ENCODE assay signal across 8 cellular contexts in genomic region chr2:69789762-69790600, GRCh38. TPM values are rescaled to one million over a fixed set of nuclear protein-coding genes. Genes with fewer than 3 reads are reported as not detected.
DNase-seq lines count a peak whose midpoint lies in the region; ATAC-seq and TF ChIP-seq lines count a peak whose summit lies in the region.

No MANE protein-coding gene starts in this region.

- H3K27ac ChIP-seq in vagina = peak overlapping the region; percentile 73

- H3K36me3 ChIP-seq in adipocyte (ENCODE audit: control insufficient read depth, insufficient read depth, low read length, severe bottlenecking) (peaks cover 13% of the 10 kb centered on the region), vagina (peaks cover 0 to 17% of the 10 kb centered on the region in 2 donors)

- H3K27ac Mint-ChIP-seq in memory B cell = peak overlapping the region; percentile 80

- H3K4me1 ChIP-seq in adipocyte (ENCODE audit: control insufficient read depth, insufficient read depth, low read length) = peaks cover 33% of the 10 kb centered on the region
- peaks cover 32% of the 10 kb centered on the region for H3K4me1 ChIP-seq in vagina

- no peaks in the 10 kb centered on the region for H3K27me3 Mint-ChIP-seq in memory B cell

- peak overlapping the region; percentile 66 for H3K4me3 Mint-ChIP-seq in memory B cell

- ATAC-seq in GM18498 (IDR thresholded peaks at IDR 0.05; ENCODE audit: unreplicated experiment) (peak; percentile 50), HG02870 (IDR thresholded peaks at IDR 0.05; ENCODE audit: unreplicated experiment) (peak; percentile 46), memory B cell (ENCODE audit: low read depth) (peak; percentile 62)

- H3K4me1 Mint-ChIP-seq in memory B cell = peaks cover 27% of the 10 kb centered on the region

- DNase-seq in adipocyte (ENCODE audit: low read depth) (peak; percentile 35), memory B cell (ENCODE audit: low spot score in 2 of 2) (no peak), vagina (ENCODE audit: extremely low spot score in 2 of 2) (no peak), KG1 (lab: John Stamatoyannopoulos, UW) (no peak), GOT3 (lab: John Stamatoyannopoulos, UW) (no peak), iPS-NIHi11 (ENCODE audit: low spot score) (no peak)

- no peaks in the 10 kb centered on the region for H3K27me3 ChIP-seq in adipocyte (replicated peaks; ENCODE audit: control insufficient read depth, insufficient read depth, low read length)
- no peaks in the 10 kb centered on the region for H3K27me3 ChIP-seq in vagina

- no peaks in the 10 kb centered on the region for H3K9me3 ChIP-seq in adipocyte (ENCODE audit: control insufficient read depth, low read length)
- no peaks in the 10 kb centered on the region for H3K9me3 ChIP-seq in vagina

- TF ChIP-seq POLR2A in vagina (IDR thresholded peaks at IDR 0.05) = no peak

- H3K9me3 Mint-ChIP-seq in memory B cell = no peaks in the 10 kb centered on the region

- peaks cover 21% of the 10 kb centered on the region for H3K36me3 Mint-ChIP-seq in memory B cell

- TF ChIP-seq CTCF in vagina (IDR thresholded peaks at IDR 0.05) = no peak

- peak overlapping the region; percentile 53 for H3K9ac ChIP-seq in adipocyte (ENCODE audit: low read length)

- intact Hi-C loops in vagina (cut with DNase I) = loop anchor here (10.0 kb wide), 1 partner anchor 45 kb away; the partner anchor contains the start of gene ANXA4

- H3K4me3 ChIP-seq in adipocyte (ENCODE audit: low read length) = peak overlapping the region; percentile 61
- H3K4me3 ChIP-seq in vagina = no peak overlapping the region

RNA-seq across cellular contexts. Expression of gene GMCL1, which starts 39.5 kb away (rescaled TPM):
- 13.0 TPM for total RNA-seq in vagina

RNA-seq across cellular contexts. Expression of gene ANXA4, which starts 48.0 kb away (rescaled TPM):
- total RNA-seq in vagina = 63.6 TPM
